8 cellular contexts compared by ENCODE assay signal in the genomic region with DNA sequence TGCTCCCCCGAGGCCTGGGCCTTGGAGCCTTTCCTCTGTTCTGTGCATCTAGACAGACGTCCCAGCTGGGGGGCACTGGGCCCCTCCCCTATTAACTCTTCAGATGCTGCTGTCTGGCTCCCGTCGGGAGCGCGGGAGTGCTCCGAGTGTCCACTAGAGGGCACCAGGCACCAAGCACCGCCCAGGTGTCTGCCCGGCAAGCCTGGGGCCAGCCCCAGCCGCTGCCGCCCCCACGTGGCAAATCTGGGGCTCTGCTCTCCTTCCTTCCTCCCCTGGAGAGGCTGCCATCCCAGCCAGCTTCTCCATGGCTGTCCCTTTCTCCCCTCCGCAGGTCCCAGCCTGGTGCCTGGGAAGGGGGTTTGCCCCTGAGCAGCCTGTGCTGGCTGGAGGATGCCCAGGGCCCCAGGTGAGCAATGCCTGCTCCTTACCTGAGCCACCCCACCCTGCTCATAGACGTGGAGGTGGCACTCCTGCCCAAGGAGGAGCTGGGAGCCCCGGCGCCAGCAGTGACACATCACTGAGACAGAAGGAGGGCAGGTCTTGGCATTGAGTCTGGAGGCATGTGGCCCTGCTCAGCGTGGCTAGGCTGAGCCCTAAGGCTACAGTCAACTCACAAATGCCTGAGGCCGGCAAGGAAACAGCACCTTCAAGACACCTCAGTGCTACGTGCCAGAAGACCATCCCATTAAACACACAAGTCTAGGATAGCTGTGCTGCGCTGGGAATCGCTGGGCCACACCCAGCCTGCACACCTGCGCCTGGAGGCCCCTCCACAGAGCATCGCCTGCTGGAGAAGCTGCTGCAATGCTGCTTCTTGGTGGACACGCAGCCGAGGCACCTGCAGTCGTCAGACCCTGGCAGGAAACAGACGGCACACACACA. TPM values are rescaled to one million over a fixed set of nuclear protein-coding genes. Genes with fewer than 3 reads are reported as not detected.
DNase-seq lines count a peak whose midpoint lies in the region; ATAC-seq and TF ChIP-seq lines count a peak whose summit lies in the region.

No MANE protein-coding gene starts in this region.

- POLR2A ChIA-PET in HEK293 (lab: Yijun Ruan, JAX), result interaction anchor here (0.5 to 1.7 kb wide), 13 partner anchors 10 to 293 kb away, joined by 3 to 5 read pairs (median 4); a partner anchor contains a TSS

- CTCF ChIA-PET in HEK293 (lab: Yijun Ruan, JAX), result interaction anchor here (0.6 to 6.1 kb wide), 65 partner anchors 9 to 864 kb away, joined by 3 to 60 read pairs (median 5); a partner anchor contains a TSS

- H3K79me2 ChIP-seq in DOHH2 (ENCODE audit: control insufficient read depth, low read length), result no peaks in the 10 kb centered on the region

- peak; percentile 99 for TF ChIP-seq CTCF in DOHH2 (IDR thresholded peaks at IDR 0.05; ENCODE audit: low read depth, low read length, poor library complexity, severe bottlenecking)
- TF ChIP-seq CTCF in HEK293 (tag by site-specific recombination; IDR thresholded peaks at IDR 0.05), result peak; percentile 99
- peak; percentile 95 to 100 (median 98) for TF ChIP-seq CTCF in adrenal gland (IDR thresholded peaks at IDR 0.05)
- peak; percentile 99 for TF ChIP-seq CTCF in left ventricle myocardium inferior (IDR thresholded peaks at IDR 0.05; ENCODE audit: borderline replicate concordance)

- 25 to 45% (median 28%) methylated on average over 7 to 27 of the region's 27 CpGs for WGBS in adrenal gland, 4 donors
- 31 to 32% methylated on average over 27 of the region's 27 CpGs for WGBS in aorta, 2 donors

- peaks cover 18% of the 10 kb centered on the region for H3F3A ChIP-seq in DOHH2 (ENCODE audit: control insufficient read depth, insufficient read depth)

- H3K4me3 ChIP-seq in DOHH2 (ENCODE audit: low read length), result peak overlapping the region; percentile 64
- no peak overlapping the region for H3K4me3 ChIP-seq in HEK293 (ENCODE audit: low read depth, low read length)
- peak overlapping the region in 1 of 4 donors; percentile 1 for H3K4me3 ChIP-seq in adrenal gland
- no peak overlapping the region for H3K4me3 ChIP-seq in left ventricle myocardium inferior
- H3K4me3 ChIP-seq in aorta (ENCODE audit: low read length in 2 of 2), result no peak overlapping the region

- H4K20me1 ChIP-seq in DOHH2 (ENCODE audit: control insufficient read depth, insufficient read depth, low read depth, low read length), result no peaks in the 10 kb centered on the region

- peaks cover 52% of the 10 kb centered on the region for H3K4me1 ChIP-seq in DOHH2 (ENCODE audit: control insufficient read depth, low read length)
- no peaks in the 10 kb centered on the region for H3K4me1 ChIP-seq in HEK293 (ENCODE audit: control insufficient read depth, insufficient read depth, low read length)
- peaks cover 0 to 16% of the 10 kb centered on the region in 2 donors for H3K4me1 ChIP-seq in adrenal gland (replicated peaks in 1 of 2)
- H3K4me1 ChIP-seq in left ventricle myocardium inferior, result peaks cover 25% of the 10 kb centered on the region
- no peaks in the 10 kb centered on the region for H3K4me1 ChIP-seq in aorta (ENCODE audit: control insufficient read depth in 1 of 2, insufficient read depth in 2 of 2, low read length in 2 of 2)

- H3K4me2 ChIP-seq in DOHH2 (ENCODE audit: low read length), result peak overlapping the region; percentile 92

- intact Hi-C loops in adrenal gland (cut with DNase I), result loop anchor here in 1 of 2 donors (5.0 kb wide), 1 partner anchor 139 kb away; no protein-coding TSS in a partner anchor
- intact Hi-C loops in left ventricle myocardium inferior (cut with micrococcal nuclease), result loop anchor here (10.0 kb wide), 1 partner anchor 174 kb away; no protein-coding TSS in a partner anchor
- intact Hi-C loops in aorta (cut with DNase I), result loop anchor here (1.0 to 5.0 kb wide), 4 partner anchors 77 to 171 kb away; no protein-coding TSS in a partner anchor

- H3K27me3 ChIP-seq in DOHH2 (ENCODE audit: control insufficient read depth, low read length), result no peaks in the 10 kb centered on the region
- H3K27me3 ChIP-seq in adrenal gland, result no peaks in the 10 kb centered on the region
- H3K27me3 ChIP-seq in left ventricle myocardium inferior (ENCODE audit: low read depth), result no peaks in the 10 kb centered on the region
- H3K27me3 ChIP-seq in aorta (ENCODE audit: control insufficient read depth in 1 of 2, insufficient read depth in 2 of 2, low read length in 1 of 2), result no peaks in the 10 kb centered on the region

- no peaks in the 10 kb centered on the region for H3K9me2 ChIP-seq in DOHH2 (replicated peaks; ENCODE audit: control insufficient read depth, low read length)

- TF ChIP-seq POLR2A in adrenal gland (IDR thresholded peaks at IDR 0.05), result no peak

- H3K27ac ChIP-seq in DOHH2 (ENCODE audit: low read depth, low read length) (peak overlapping the region; percentile 91), HEK293 (ENCODE audit: extremely low read depth, low read depth, low read length) (no peak overlapping the region), adrenal gland (peak overlapping the region in 2 of 5 donors; percentile 29 to 64), left ventricle myocardium inferior (replicated peaks) (no peak overlapping the region), aorta (ENCODE audit: low read depth in 1 of 2, low read length in 2 of 2) (no peak overlapping the region)

- DNase-seq in NCI-H1694 treated with DMSO at 0.1 percent for 48 hours (lab: John Stamatoyannopoulos, UW) (peak; percentile 85), T-helper 1 cell (peak; percentile 60 to 89 (median 77)), adrenal gland (peak; percentile 86 to 90 (median 87)), left ventricle myocardium inferior (peak; percentile 80), putamen (ENCODE audit: low spot score) (peak; percentile 85), aorta (peak; percentile 90 to 95)

- no peaks in the 10 kb centered on the region for H3K9me3 ChIP-seq in DOHH2 (ENCODE audit: control insufficient read depth, insufficient read depth, low read length)
- no peaks in the 10 kb centered on the region for H3K9me3 ChIP-seq in HEK293 (ENCODE audit: control insufficient read depth, insufficient read depth, low read depth, low read length)
- H3K9me3 ChIP-seq in adrenal gland (replicated peaks in 1 of 3), result no peaks in the 10 kb centered on the region
- H3K9me3 ChIP-seq in left ventricle myocardium inferior (replicated peaks), result no peaks in the 10 kb centered on the region
- H3K9me3 ChIP-seq in aorta (ENCODE audit: control insufficient read depth, low read length), result no peaks in the 10 kb centered on the region

- H3K36me3 ChIP-seq in DOHH2 (ENCODE audit: control insufficient read depth, low read length) (no peaks in the 10 kb centered on the region), HEK293 (ENCODE audit: control insufficient read depth in 2 of 2, insufficient read depth in 1 of 2, low read length in 2 of 2) (no peaks in the 10 kb centered on the region), adrenal gland (replicated peaks in 1 of 2) (no peaks in the 10 kb centered on the region), left ventricle myocardium inferior (no peaks in the 10 kb centered on the region), aorta (ENCODE audit: control insufficient read depth in 1 of 2, insufficient read depth in 2 of 2, low read length in 1 of 2) (no peaks in the 10 kb centered on the region)

- ATAC-seq in aorta (ENCODE audit: low FRiP score), result peak; percentile 90

TF ChIP-seq in HEK293, 187 proteins besides CTCF, POLR2A, EP300 and RAD21 (continues in another document):
- no peak; the same call in 1 of the 2 replicates for TF ChIP-seq WT1 (tag by site-specific recombination; IDR thresholded peaks at IDR 0.05)
- TF ChIP-seq, protein P1, sequence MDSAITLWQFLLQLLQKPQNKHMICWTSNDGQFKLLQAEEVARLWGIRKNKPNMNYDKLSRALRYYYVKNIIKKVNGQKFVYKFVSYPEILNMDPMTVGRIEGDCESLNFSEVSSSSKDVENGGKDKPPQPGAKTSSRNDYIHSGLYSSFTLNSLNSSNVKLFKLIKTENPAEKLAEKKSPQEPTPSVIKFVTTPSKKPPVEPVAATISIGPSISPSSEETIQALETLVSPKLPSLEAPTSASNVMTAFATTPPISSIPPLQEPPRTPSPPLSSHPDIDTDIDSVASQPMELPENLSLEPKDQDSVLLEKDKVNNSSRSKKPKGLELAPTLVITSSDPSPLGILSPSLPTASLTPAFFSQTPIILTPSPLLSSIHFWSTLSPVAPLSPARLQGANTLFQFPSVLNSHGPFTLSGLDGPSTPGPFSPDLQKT (IDR thresholded peaks at IDR 0.05; ENCODE audit: borderline replicate concordance, low read depth, low read length), result no peak
- peak; percentile 31; the same call in 1 of the 2 replicates for TF ChIP-seq SP2 (tag by site-specific recombination; IDR thresholded peaks at IDR 0.05)
- no peak for TF ChIP-seq ZNF830 (tag by site-specific recombination; IDR thresholded peaks at IDR 0.05; ENCODE audit: low read depth)
- no peak for TF ChIP-seq MEIS1 (CRISPR knock-in tag; IDR thresholded peaks at IDR 0.05; ENCODE audit: borderline replicate concordance)
- 0 out of 2 replicates have a peak, but pooled peaks have one; percentile 54 for TF ChIP-seq ZNF184 (tag by site-specific recombination; IDR thresholded peaks at IDR 0.05)
- TF ChIP-seq TCF7L2 (IDR thresholded peaks at IDR 0.05; ENCODE audit: borderline replicate concordance, low read depth, low read length), result no peak
- TF ChIP-seq ZXDB (tag by site-specific recombination; IDR thresholded peaks at IDR 0.05), result no peak; the same call in 1 of the 2 replicates
- TF ChIP-seq, protein P2, sequence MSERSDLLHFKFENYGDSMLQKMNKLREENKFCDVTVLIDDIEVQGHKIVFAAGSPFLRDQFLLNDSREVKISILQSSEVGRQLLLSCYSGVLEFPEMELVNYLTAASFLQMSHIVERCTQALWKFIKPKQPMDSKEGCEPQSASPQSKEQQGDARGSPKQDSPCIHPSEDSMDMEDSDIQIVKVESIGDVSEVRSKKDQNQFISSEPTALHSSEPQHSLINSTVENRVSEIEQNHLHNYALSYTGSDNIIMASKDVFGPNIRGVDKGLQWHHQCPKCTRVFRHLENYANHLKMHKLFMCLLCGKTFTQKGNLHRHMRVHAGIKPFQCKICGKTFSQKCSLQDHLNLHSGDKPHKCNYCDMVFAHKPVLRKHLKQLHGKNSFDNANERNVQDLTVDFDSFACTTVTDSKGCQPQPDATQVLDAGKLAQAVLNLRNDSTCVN (tag by site-specific recombination; optimal IDR thresholded peaks at IDR 0.05), result peak; percentile 46
- no peak for TF ChIP-seq ZNF140 (tag by site-specific recombination; IDR thresholded peaks at IDR 0.05)
- no peak for TF ChIP-seq ZNF138 (tag by site-specific recombination; IDR thresholded peaks at IDR 0.05; ENCODE audit: borderline replicate concordance)
- TF ChIP-seq BCL11B (tag by site-specific recombination; IDR thresholded peaks at IDR 0.05; ENCODE audit: low read depth), result no peak

RNA-seq across cellular contexts. Expression of a gene that starts 19.7 kb away (rescaled TPM):
- total RNA-seq in adrenal gland (not detected), left ventricle myocardium inferior (not detected), aorta (not detected)
- polyA plus RNA-seq in adrenal gland (under 1 TPM in 1 of 3 donors, not detected in 2; 0.07 TPM), aorta (not detected)

RNA-seq across cellular contexts. Expression of a gene that starts 37.1 kb away (rescaled TPM):
- total RNA-seq in adrenal gland (1 to 10 TPM in 5 of 8 donors, under 1 TPM in 3; 0.12 to 2.9 (median 1.5) TPM), left ventricle myocardium inferior (0.69 TPM), aorta (1 to 10 TPM in 1 of 2 donors, under 1 TPM in 1; 0.65 to 2.8 TPM)
- polyA plus RNA-seq in adrenal gland (1 to 10 TPM in 1 of 3 donors, under 1 TPM in 2; 0.32 to 1.3 (median 0.34) TPM), aorta (1 to 10 TPM in 1 of 2 donors, under 1 TPM in 1; 0.10 to 3.4 TPM)
